Comparison of ENCODE assay signal across 14 cellular contexts in genomic region chr1:16391408-16391807, GRCh38. TPM values are rescaled to one million over a fixed set of nuclear protein-coding genes. Genes with fewer than 3 reads are reported as not detected.
DNase-seq lines count a peak whose midpoint lies in the region; ATAC-seq, FAIRE-seq and TF ChIP-seq lines count a peak whose summit lies in the region.
"Had no signal": no experiment of that assay in that cellular context is flagged by ENCODE, and none has a peak within 500 bp of the region (broad histone marks: within the 10 kb centered on the region; RNA-seq: fewer than 3 reads in every experiment).

No MANE protein-coding gene starts in this region.

- peak; percentile 16 for DNase-seq in Right ventricle myocardium superior
- no peak for DNase-seq in left cardiac atrium
- peak; percentile 56 for DNase-seq in WERI-Rb-1
- no peak for DNase-seq in mesenchymal stem cell
- DNase-seq in GM12892 (ENCODE audit: insufficient read length): no peak
- no peak for DNase-seq in SIG-M5 treated with dmso at 0.1 percent for 504 hours (lab: John Stamatoyannopoulos, UW; ENCODE audit: unreplicated experiment)
- DNase-seq in NCI-H446 treated with DMSO at 0.1 percent for 48 hours (lab: John Stamatoyannopoulos, UW): no peak
- DNase-seq in GDM1 (lab: John Stamatoyannopoulos, UW): no peak
- DNase-seq: heart left ventricle, NCI-H2107 had no signal

- ATAC-seq in Right ventricle myocardium superior (ENCODE audit: poor library complexity): no peak
- no peak for ATAC-seq in left cardiac atrium
- ATAC-seq: heart left ventricle had no signal

- H2AK5ac ChIP-seq in mesenchymal stem cell (ENCODE audit: low read length, severe bottlenecking): peak overlapping the region; percentile 31

- H3K79me1 ChIP-seq in mesenchymal stem cell (replicated peaks; ENCODE audit: low read length, poor library complexity, severe bottlenecking): peaks cover 13% of the 10 kb centered on the region

- no peak for TF ChIP-seq CTCF in WERI-Rb-1 (IDR thresholded peaks at IDR 0.05; ENCODE audit: low read depth, low read length)

- no peak overlapping the region for H4K8ac ChIP-seq in mesenchymal stem cell (ENCODE audit: low read length)

- peak overlapping the region; percentile 46 for H3K27ac ChIP-seq in WERI-Rb-1
- no peak overlapping the region for H3K27ac ChIP-seq in mesenchymal stem cell (ENCODE audit: low read length, poor library complexity, severe bottlenecking)

- H3K9ac ChIP-seq in mesenchymal stem cell (ENCODE audit: low read length): no peak overlapping the region

- intact Hi-C loops in Right ventricle myocardium superior (cut with DNase I) (no loop called here), left cardiac atrium (cut with DNase I) (no loop called here)

- H3K4me3 ChIP-seq in WERI-Rb-1 (ENCODE audit: low read depth, low read length) (no peak overlapping the region), mesenchymal stem cell (ENCODE audit: insufficient read depth in 1 of 2, low read depth in 1 of 2, low read length in 2 of 2) (no peak overlapping the region)
- H3K4me3 ChIP-seq: heart left ventricle, lung, tibial nerve had no signal

- no peak overlapping the region for H3K4me2 ChIP-seq in mesenchymal stem cell (ENCODE audit: low read length, poor library complexity, severe bottlenecking)

- no peak overlapping the region for H2BK15ac ChIP-seq in mesenchymal stem cell (ENCODE audit: low read depth, poor library complexity, severe bottlenecking)

- no peak for TF ChIP-seq POLR2A in GM12892 (IDR thresholded peaks at IDR 0.05; ENCODE audit: low read depth, low read length)

- no peak overlapping the region for H4K91ac ChIP-seq in mesenchymal stem cell (ENCODE audit: low read length)

- no peak for FAIRE-seq in GM12892 (lab: Jason Lieb, UNC)

- no peak overlapping the region for H3K4ac ChIP-seq in mesenchymal stem cell (ENCODE audit: low read depth in 1 of 2, low read length in 2 of 2)

- H3K27me3 ChIP-seq in WERI-Rb-1 (ENCODE audit: insufficient read depth, low read depth, severe bottlenecking) (no peaks in the 10 kb centered on the region), mesenchymal stem cell (ENCODE audit: control insufficient read depth in 1 of 2, insufficient read depth in 1 of 2, low read length in 2 of 2) (no peaks in the 10 kb centered on the region)
- H3K27me3 ChIP-seq: heart left ventricle, tibial nerve had no signal

- peaks cover 34% of the 10 kb centered on the region for H3K4me1 ChIP-seq in mesenchymal stem cell (ENCODE audit: control insufficient read depth, insufficient read depth, low read depth, low read length)

- peak overlapping the region in 1 of 2 experiments; percentile 74 for H3K14ac ChIP-seq in mesenchymal stem cell (ENCODE audit: low read length in 2 of 2)

- no peak overlapping the region for H2BK5ac ChIP-seq in mesenchymal stem cell (ENCODE audit: low read depth, low read length, poor library complexity, severe bottlenecking)

- H2AFZ ChIP-seq in mesenchymal stem cell (ENCODE audit: low read depth, low read length): no peak overlapping the region

- H3K9me3 ChIP-seq in WERI-Rb-1 (ENCODE audit: severe bottlenecking) (no peaks in the 10 kb centered on the region), mesenchymal stem cell (ENCODE audit: control insufficient read depth, low read length) (no peaks in the 10 kb centered on the region)
- H3K9me3 ChIP-seq: heart left ventricle, tibial nerve had no signal

- H2BK120ac ChIP-seq in mesenchymal stem cell (ENCODE audit: low read depth, low read length): no peak overlapping the region

- no peak overlapping the region for H2BK12ac ChIP-seq in mesenchymal stem cell (ENCODE audit: low read length in 2 of 2)

- 86% methylated on average over 3 of the region's 3 CpGs for WGBS in mesenchymal stem cell

- H3K18ac ChIP-seq in mesenchymal stem cell (ENCODE audit: low read depth in 1 of 2, low read length in 2 of 2): no peak overlapping the region

- H3K23ac ChIP-seq in mesenchymal stem cell (ENCODE audit: low read length in 2 of 2): no peak overlapping the region

- peaks cover 34% of the 10 kb centered on the region for H3K36me3 ChIP-seq in WERI-Rb-1
- peaks cover 32 to 40% of the 10 kb centered on the region in 2 experiments for H3K36me3 ChIP-seq in mesenchymal stem cell (ENCODE audit: control insufficient read depth in 1 of 2, insufficient read depth in 2 of 2, low read depth in 1 of 2, low read length in 2 of 2)

RNA-seq across cellular contexts. Expression of gene SZRD1, which starts 24.4 kb away (rescaled TPM):
- total RNA-seq in Right ventricle myocardium superior (91.1 TPM), left cardiac atrium (100 to 1,000 TPM in 1 of 2 donors, 10 to 100 TPM in 1; 98.0 to 112 TPM)
- polyA plus RNA-seq in mesenchymal stem cell (2013, experiment 1 of 2): 134 TPM
- 134 TPM for polyA plus RNA-seq in mesenchymal stem cell (2013, experiment 2 of 2)
- 80.8 TPM for polyA plus RNA-seq in GM12892 (2012; ENCODE audit: missing spikeins)

RNA-seq across cellular contexts. Expression of gene FBXO42, which starts 39.1 kb away (rescaled TPM):
- total RNA-seq in Right ventricle myocardium superior: 17.1 TPM
- 10 to 100 TPM; 14.1 to 15.1 TPM for total RNA-seq in left cardiac atrium
- polyA plus RNA-seq in mesenchymal stem cell (2013, experiment 1 of 2): 9.7 TPM
- 9.3 TPM for polyA plus RNA-seq in mesenchymal stem cell (2013, experiment 2 of 2)
- 17.0 TPM for polyA plus RNA-seq in GM12892 (2012; ENCODE audit: missing spikeins)

RNA-seq across cellular contexts. Expression of gene SPATA21, which starts 45.8 kb away (rescaled TPM):
- total RNA-seq in Right ventricle myocardium superior: not detected
- total RNA-seq in left cardiac atrium: not detected
- polyA plus RNA-seq in mesenchymal stem cell (2013, experiment 1 of 2): not detected
- polyA plus RNA-seq in mesenchymal stem cell (2013, experiment 2 of 2): 0.05 TPM
- 0.61 TPM for polyA plus RNA-seq in GM12892 (2012; ENCODE audit: missing spikeins)
- total RNA-seq: H4, heart left ventricle, lung, RPMI7951, tibial nerve had no signal

RNA-seq across cellular contexts. Expression of gene NECAP2, which starts 49.1 kb away (rescaled TPM):
- total RNA-seq in Right ventricle myocardium superior (14.6 TPM), left cardiac atrium (10 to 100 TPM; 21.8 to 23.7 TPM)
- polyA plus RNA-seq in mesenchymal stem cell (2013, experiment 1 of 2): 79.7 TPM
- 80.3 TPM for polyA plus RNA-seq in mesenchymal stem cell (2013, experiment 2 of 2)
- polyA plus RNA-seq in GM12892 (2012; ENCODE audit: missing spikeins): 86.2 TPM

Comparison
In these comparisons a context has a peak if more than half of its experiments do, and no peak if none do; other contexts are left out.
1. DNase-seq: peak in Right ventricle myocardium superior (single experiment) and WERI-Rb-1 (single experiment); none in left cardiac atrium (single experiment), mesenchymal stem cell (single experiment), GM12892 (single experiment), SIG-M5 treated with dmso at 0.1 percent for 504 hours (single experiment), NCI-H446 treated with DMSO at 0.1 percent for 48 hours (single experiment) and GDM1 (single experiment).